8 cellular contexts compared by ENCODE assay signal in the genomic region with DNA sequence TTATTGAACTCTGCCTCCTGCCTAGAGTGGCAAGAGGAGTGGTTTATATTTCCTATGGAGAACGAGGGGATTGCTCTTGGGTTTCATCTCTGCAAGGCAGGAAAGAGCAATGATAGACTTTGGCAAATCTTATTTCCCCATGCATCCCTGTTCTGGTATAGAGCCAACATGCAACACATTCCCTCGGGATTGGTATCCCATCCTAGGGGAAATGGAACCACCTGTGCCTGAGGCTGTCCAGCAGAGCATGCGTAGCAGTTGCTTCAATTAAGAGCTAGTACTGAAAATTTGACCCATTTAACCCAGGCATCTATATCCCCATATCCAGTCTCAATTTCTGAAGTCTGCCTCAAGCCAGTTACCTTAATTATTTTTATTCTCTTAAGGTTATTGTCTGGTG.
"Had no signal": no experiment of that assay in that cellular context is flagged by ENCODE, and none has a peak within 500 bp of the region (broad histone marks: within the 10 kb centered on the region; RNA-seq: fewer than 3 reads in every experiment).

No MANE protein-coding gene starts in this region.

- ATAC-seq: GM12878 had no signal

- H3K4me3 ChIP-seq: GM12878 had no signal

- DNase-seq: GDM1, GF-D8 had no signal

- FAIRE-seq: G401.6, GM12878, GM12891, GM12892, GM18507, GM19239 had no signal
